In the genomic region with DNA sequence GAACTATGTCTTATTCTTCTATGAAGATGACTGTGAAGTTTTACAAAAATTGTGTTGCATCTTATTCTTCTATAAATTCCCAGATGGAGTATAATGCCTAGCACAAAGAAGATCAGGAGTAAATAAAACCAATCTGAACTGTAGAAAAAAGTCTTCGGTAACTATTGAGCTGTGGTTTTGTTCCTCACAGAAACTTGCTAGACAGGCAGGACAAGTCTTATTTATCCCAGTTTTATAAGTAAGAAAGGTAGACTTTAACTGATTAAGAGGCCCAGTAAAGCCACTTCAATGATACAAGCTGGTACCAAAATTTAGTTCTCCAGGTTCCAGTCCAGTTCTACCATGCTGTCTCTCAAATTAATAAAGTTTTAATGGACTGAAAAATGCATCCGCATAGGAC, we compare ENCODE assay signal across 36 cellular contexts.
"Had no signal": no experiment of that assay in that cellular context is flagged by ENCODE, and none has a peak within 500 bp of the region (broad histone marks: within the 10 kb centered on the region; RNA-seq: fewer than 3 reads in every experiment).

No MANE protein-coding gene starts in this region.

- H3K36me3 Mint-ChIP-seq: activated CD4-positive, alpha-beta memory T cell treated with anti-CD3 and anti-CD28 coated beads for 36 hours; activated naive CD4-positive, alpha-beta T cell treated with anti-CD3 and anti-CD28 coated beads, Interleukin-2, amount 50 U/mL, for 24 hours; activated naive CD8-positive, alpha-beta T cell; activated naive CD8-positive, alpha-beta T cell treated with anti-CD3 and anti-CD28 coated beads, Interleukin-2, amount 10 ng/mL, durations not matched to agents 7 days and 5 days; brain; WTC11 had no signal

- H3K27ac Mint-ChIP-seq: activated CD4-positive, alpha-beta memory T cell treated with anti-CD3 and anti-CD28 coated beads for 36 hours; activated CD4-positive, alpha-beta T cell treated with anti-CD3 and anti-CD28 coated beads, Interleukin-2, amount 10 ng/mL, durations not matched to agents 24 days and 14 days; activated CD8-positive, alpha-beta T cell treated with anti-CD3 and anti-CD28 coated beads for 36 hours; activated naive CD4-positive, alpha-beta T cell treated with anti-CD3 and anti-CD28 coated beads for 36 hours; activated naive CD4-positive, alpha-beta T cell treated with anti-CD3 and anti-CD28 coated beads, Interleukin-2, amount 50 U/mL, for 24 hours; activated naive CD8-positive, alpha-beta T cell; activated naive CD8-positive, alpha-beta T cell treated with anti-CD3 and anti-CD28 coated beads, Interleukin-2, amount 10 ng/mL, durations not matched to agents 7 days and 5 days; activated naive CD8-positive, alpha-beta T cell treated with anti-CD3 and anti-CD28 coated beads, Interleukin-2, amount 50 U/mL, for 24 hours; activated T-cell treated with anti-CD3 and anti-CD28 coated beads, Interleukin-2, amount 50 U/mL, for 72 hours; activated T-helper 1 cell treated with anti-CD3 and anti-CD28 coated beads, Interleukin-12 subunit alpha, Interleukin-12 subunit beta, Interleukin-2, Interleukin-4 antibody, amounts not matched to agents 30 ng/mL and 10 ng/mL and 1 ng/mL, durations not matched to agents 14 hours and 24 hours and 36 hours; activated T-helper 17 cell treated with anti-CD3 and anti-CD28 coated beads, Interleukin-2, amount 50 U/mL, for 72 hours; brain; T-helper 1 cell treated with Interleukin-12 subunit alpha and Interleukin-12 subunit beta and Interleukin-4 antibody, amounts not matched to agents 30 μg/mL and 1 μg/mL, for 36 hours; T-helper 2 cell treated with Interferon-gamma antibody and Interleukin-4, amounts not matched to agents 5 μg/mL and 100 μg/mL, for 36 hours; WTC11 had no signal

- H3K9me3 ChIP-seq: ascending aorta had no signal

- DNase-seq: activated CD4-positive, alpha-beta memory T cell treated with anti-CD3 and anti-CD28 coated beads for 36 hours; activated CD4-positive, alpha-beta T cell treated with anti-CD3 and anti-CD28 coated beads for 4 hours; activated CD4-positive, alpha-beta T cell treated with anti-CD3 and anti-CD28 coated beads, Interleukin-2, amount 10 ng/mL, durations not matched to agents 24 days and 14 days; activated CD4-positive, alpha-beta T cell treated with anti-CD3 and anti-CD28 coated beads, Interleukin-2, amount 50 U/mL, for 1 hour; activated CD4-positive, alpha-beta T cell treated with anti-CD3 and anti-CD28 coated beads, Interleukin-2, amount 50 U/mL, for 4 hours; activated CD4-positive, CD25-positive, alpha-beta regulatory T cell; activated CD8-positive, alpha-beta memory T cell treated with anti-CD3 and anti-CD28 coated beads, Interleukin-2, amount 50 U/mL, for 4 hours; activated CD8-positive, alpha-beta T cell treated with anti-CD3 and anti-CD28 coated beads for 36 hours; activated effector memory CD4-positive, alpha-beta T cell treated with anti-CD3 and anti-CD28 coated beads, Interleukin-2, amount 50 U/mL, for 16 hours; activated gamma-delta T cell treated with Interleukin-2 at 50 U/mL for 16 hours; activated naive CD4-positive, alpha-beta T cell; activated naive CD4-positive, alpha-beta T cell treated with anti-CD3 and anti-CD28 coated beads for 36 hours; activated naive CD8-positive, alpha-beta T cell treated with anti-CD3 and anti-CD28 coated beads, Interleukin-2, amount 10 ng/mL, durations not matched to agents 7 days and 5 days; activated naive CD8-positive, alpha-beta T cell treated with anti-CD3 and anti-CD28 coated beads, Interleukin-2, amount 50 U/mL, for 24 hours; activated T-cell treated with anti-CD3 and anti-CD28 coated beads for 4 hours; activated T-cell treated with anti-CD3 and anti-CD28 coated beads, Interleukin-2, amount 50 U/mL, for 1 hour; activated T-cell treated with anti-CD3 and anti-CD28 coated beads, Interleukin-2, amount 50 U/mL, for 4 hours; activated T-cell treated with anti-CD3 and anti-CD28 coated beads, Interleukin-2, amount 50 U/mL, for 72 hours; amygdala; anterior cingulate cortex; central memory CD4-positive, alpha-beta T cell; T-helper 1 cell; T-helper 2 cell; T-helper 9 cell; WERI-Rb-1 had no signal

- H3K4me1 ChIP-seq: ascending aorta had no signal

- H3K4me3 Mint-ChIP-seq: activated CD4-positive, alpha-beta memory T cell treated with anti-CD3 and anti-CD28 coated beads for 36 hours; activated CD4-positive, alpha-beta T cell treated with anti-CD3 and anti-CD28 coated beads, Interleukin-2, amount 10 ng/mL, durations not matched to agents 24 days and 14 days; activated CD8-positive, alpha-beta T cell treated with anti-CD3 and anti-CD28 coated beads for 36 hours; activated naive CD4-positive, alpha-beta T cell treated with anti-CD3 and anti-CD28 coated beads for 36 hours; activated naive CD4-positive, alpha-beta T cell treated with anti-CD3 and anti-CD28 coated beads, Interleukin-2, amount 50 U/mL, for 24 hours; activated naive CD8-positive, alpha-beta T cell; activated naive CD8-positive, alpha-beta T cell treated with anti-CD3 and anti-CD28 coated beads, Interleukin-2, amount 10 ng/mL, durations not matched to agents 7 days and 5 days; activated naive CD8-positive, alpha-beta T cell treated with anti-CD3 and anti-CD28 coated beads, Interleukin-2, amount 50 U/mL, for 24 hours; activated T-cell treated with anti-CD3 and anti-CD28 coated beads, Interleukin-2, amount 50 U/mL, for 4 hours; activated T-cell treated with anti-CD3 and anti-CD28 coated beads, Interleukin-2, amount 50 U/mL, for 72 hours; activated T-helper 1 cell treated with anti-CD3 and anti-CD28 coated beads, Interleukin-12 subunit alpha, Interleukin-12 subunit beta, Interleukin-2, Interleukin-4 antibody, amounts not matched to agents 30 ng/mL and 10 ng/mL and 1 ng/mL, durations not matched to agents 14 hours and 24 hours and 36 hours; activated T-helper 17 cell treated with anti-CD3 and anti-CD28 coated beads, Interleukin-2, amount 50 U/mL, for 72 hours; brain; T-helper 1 cell treated with Interleukin-12 subunit alpha and Interleukin-12 subunit beta and Interleukin-4 antibody, amounts not matched to agents 30 μg/mL and 1 μg/mL, for 36 hours; T-helper 2 cell treated with Interferon-gamma antibody and Interleukin-4, amounts not matched to agents 5 μg/mL and 100 μg/mL, for 36 hours; WTC11 had no signal

- H3K36me3 ChIP-seq: ascending aorta, WERI-Rb-1 had no signal

- H3K9me3 Mint-ChIP-seq: activated CD4-positive, alpha-beta T cell treated with anti-CD3 and anti-CD28 coated beads, Interleukin-2, amount 10 ng/mL, durations not matched to agents 24 days and 14 days; activated CD8-positive, alpha-beta T cell treated with anti-CD3 and anti-CD28 coated beads for 36 hours; activated naive CD8-positive, alpha-beta T cell treated with anti-CD3 and anti-CD28 coated beads, Interleukin-2, amount 50 U/mL, for 24 hours; activated T-cell treated with anti-CD3 and anti-CD28 coated beads, Interleukin-2, amount 50 U/mL, for 4 hours; activated T-helper 1 cell treated with anti-CD3 and anti-CD28 coated beads, Interleukin-12 subunit alpha, Interleukin-12 subunit beta, Interleukin-2, Interleukin-4 antibody, amounts not matched to agents 30 ng/mL and 10 ng/mL and 1 ng/mL, durations not matched to agents 14 hours and 24 hours and 36 hours; brain; T-helper 1 cell treated with Interleukin-12 subunit alpha and Interleukin-12 subunit beta and Interleukin-4 antibody, amounts not matched to agents 30 μg/mL and 1 μg/mL, for 36 hours; WTC11 had no signal

- H3K4me1 Mint-ChIP-seq: activated CD4-positive, alpha-beta T cell treated with anti-CD3 and anti-CD28 coated beads, Interleukin-2, amount 10 ng/mL, durations not matched to agents 24 days and 14 days; activated naive CD4-positive, alpha-beta T cell treated with anti-CD3 and anti-CD28 coated beads, Interleukin-2, amount 50 U/mL, for 24 hours; activated naive CD8-positive, alpha-beta T cell treated with anti-CD3 and anti-CD28 coated beads, Interleukin-2, amount 10 ng/mL, durations not matched to agents 7 days and 5 days; activated naive CD8-positive, alpha-beta T cell treated with anti-CD3 and anti-CD28 coated beads, Interleukin-2, amount 50 U/mL, for 24 hours; activated T-helper 17 cell treated with anti-CD3 and anti-CD28 coated beads, Interleukin-2, amount 50 U/mL, for 72 hours; WTC11 had no signal

- FAIRE-seq: colon, TTC549 had no signal

- H3K27me3 ChIP-seq: ascending aorta had no signal

- H3K27me3 Mint-ChIP-seq: activated CD4-positive, alpha-beta memory T cell treated with anti-CD3 and anti-CD28 coated beads for 36 hours; activated CD4-positive, alpha-beta T cell treated with anti-CD3 and anti-CD28 coated beads, Interleukin-2, amount 10 ng/mL, durations not matched to agents 24 days and 14 days; activated CD8-positive, alpha-beta T cell treated with anti-CD3 and anti-CD28 coated beads for 36 hours; activated naive CD4-positive, alpha-beta T cell treated with anti-CD3 and anti-CD28 coated beads, Interleukin-2, amount 50 U/mL, for 24 hours; activated naive CD8-positive, alpha-beta T cell; activated naive CD8-positive, alpha-beta T cell treated with anti-CD3 and anti-CD28 coated beads, Interleukin-2, amount 10 ng/mL, durations not matched to agents 7 days and 5 days; activated naive CD8-positive, alpha-beta T cell treated with anti-CD3 and anti-CD28 coated beads, Interleukin-2, amount 50 U/mL, for 24 hours; activated T-helper 17 cell treated with anti-CD3 and anti-CD28 coated beads, Interleukin-2, amount 50 U/mL, for 72 hours; brain had no signal

- H3K27ac ChIP-seq: ascending aorta, WERI-Rb-1 had no signal

- H3K4me3 ChIP-seq: ascending aorta had no signal
